Comparison of ENCODE assay signal across 8 cellular contexts in the genomic region with DNA sequence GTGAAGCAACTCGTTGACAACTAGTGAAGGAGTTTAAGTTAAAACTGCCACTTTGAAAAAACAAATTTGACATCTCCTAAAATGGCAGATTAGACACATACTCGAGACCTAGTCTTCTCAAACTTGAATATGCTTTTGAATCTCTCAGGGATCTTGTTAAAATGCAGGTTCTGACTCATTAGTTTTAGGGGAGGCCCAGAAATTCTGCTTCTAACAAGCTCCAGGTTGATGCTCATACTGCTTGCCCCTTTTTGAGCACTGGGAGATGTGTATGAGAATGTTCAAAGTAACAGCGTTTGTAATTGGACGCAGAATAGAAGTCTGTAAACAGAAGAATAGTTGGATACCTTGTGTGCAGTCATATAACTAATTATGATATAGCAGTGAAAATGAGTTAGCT. TPM values are rescaled to one million over a fixed set of nuclear protein-coding genes. Genes with fewer than 3 reads are reported as not detected.
DNase-seq lines count a peak whose midpoint lies in the region; ATAC-seq, FAIRE-seq and TF ChIP-seq lines count a peak whose summit lies in the region.

No MANE protein-coding gene starts in this region.

- no peak overlapping the region for H3K4ac ChIP-seq in mesendoderm (ENCODE audit: low read depth, low read length)

- peak overlapping the region; percentile 43 for H3K4me2 ChIP-seq in mesendoderm (ENCODE audit: low read length)

- no peak for TF ChIP-seq POLR2A in H54 (IDR thresholded peaks at IDR 0.05; ENCODE audit: low read depth, low read length)

- in situ Hi-C loops in astrocyte of the spinal cord (cut with HindIII; ENCODE audit: low sequenced_read_pairs) = no loop called here

- H3K27me3 ChIP-seq in mesendoderm (ENCODE audit: insufficient read depth, low read length, poor library complexity) = no peaks in the 10 kb centered on the region

- H3K18ac ChIP-seq in mesendoderm (ENCODE audit: low read length) = no peak overlapping the region

- no peak overlapping the region for H2BK120ac ChIP-seq in mesendoderm (ENCODE audit: low read depth, low read length)

- no peak for TF ChIP-seq CTCF in AG10803 (conservative IDR thresholded peaks at IDR 0.05; ENCODE audit: low read length)
- no peak for TF ChIP-seq CTCF in HFF-Myc (IDR thresholded peaks at IDR 0.05; ENCODE audit: low read depth, low read length, missing control alignments)
- no peak for TF ChIP-seq CTCF in astrocyte of the spinal cord (IDR thresholded peaks at IDR 0.05; ENCODE audit: low read depth, low read length)

- no peak for DNase-seq in AG10803 (ENCODE audit: low read depth)
- DNase-seq in HFF-Myc (ENCODE audit: extremely low read depth, low read depth) = no peak
- DNase-seq in astrocyte of the spinal cord (ENCODE audit: low read depth, low spot score) = peak; percentile 5
- DNase-seq in mesendoderm = no peak
- no peak for DNase-seq in NOMO-1 treated with DMSO at 0.1 percent for 48 hours (lab: John Stamatoyannopoulos, UW; ENCODE audit: unreplicated experiment)
- DNase-seq in H54 (ENCODE audit: insufficient read length, low spot score) = no peak
- DNase-seq in SW480 (ENCODE audit: low spot score) = no peak

- H3K36me3 ChIP-seq in mesendoderm (ENCODE audit: control insufficient read depth, insufficient read depth, low read length) = peaks cover 3% of the 10 kb centered on the region

- peak overlapping the region; percentile 39 for H3K56ac ChIP-seq in mesendoderm (ENCODE audit: low read length)

- peaks cover 10% of the 10 kb centered on the region for H3K79me1 ChIP-seq in mesendoderm (ENCODE audit: low read length)

- no peak overlapping the region for H2BK15ac ChIP-seq in mesendoderm (replicated peaks; ENCODE audit: low read depth)

- H3K23ac ChIP-seq in mesendoderm (ENCODE audit: low read length) = no peak overlapping the region

- H2BK5ac ChIP-seq in mesendoderm (ENCODE audit: low read length) = no peak overlapping the region

- H3K4me3 ChIP-seq in AG10803 (ENCODE audit: low read length) = peak overlapping the region; percentile 96
- H3K4me3 ChIP-seq in HFF-Myc (replicated peaks; ENCODE audit: low read depth, low read length) = peak overlapping the region; percentile 87
- H3K4me3 ChIP-seq in astrocyte of the spinal cord (ENCODE audit: low read depth, low read length) = peak overlapping the region; percentile 96
- H3K4me3 ChIP-seq in mesendoderm (ENCODE audit: low read length) = no peak overlapping the region

- no peak for ATAC-seq in HG03045 (IDR thresholded peaks at IDR 0.05; ENCODE audit: unreplicated experiment)

- H4K5ac ChIP-seq in mesendoderm (ENCODE audit: low read length) = no peak overlapping the region

- H3K9ac ChIP-seq in mesendoderm (ENCODE audit: low read length) = peak overlapping the region; percentile 44

- WGBS in mesendoderm (ENCODE audit: extremely low coverage, insufficient coverage, low lambda C conversion rate) = no CpG with 5 or more reads among the region's 4 CpGs

- no peak overlapping the region for H3K27ac ChIP-seq in mesendoderm (ENCODE audit: low read depth, low read length)

- no peaks in the 10 kb centered on the region for H3K4me1 ChIP-seq in mesendoderm (ENCODE audit: control insufficient read depth, low read depth, low read length)

- H2AK5ac ChIP-seq in mesendoderm (ENCODE audit: low read length) = no peak overlapping the region

- FAIRE-seq in H54 (lab: Jason Lieb, UNC) = no peak

- peaks cover 31% of the 10 kb centered on the region for H3K79me2 ChIP-seq in mesendoderm (ENCODE audit: control insufficient read depth, insufficient read depth, low read length)

- no peak overlapping the region for H4K8ac ChIP-seq in mesendoderm (ENCODE audit: low read depth, low read length)

RNA-seq across cellular contexts. Expression of gene C3orf38, which starts 1.6 kb away (rescaled TPM):
- 21.7 TPM for polyA plus RNA-seq in mesendoderm (2013, experiment 1 of 2)
- polyA plus RNA-seq in mesendoderm (2013, experiment 2 of 2) = 22.6 TPM
